10 cellular contexts compared by ENCODE assay signal in genomic region chr4:53307210-53307609, GRCh38.
"Had no signal": no experiment of that assay in that cellular context is flagged by ENCODE, and none has a peak within 500 bp of the region (broad histone marks: within the 10 kb centered on the region; RNA-seq: fewer than 3 reads in every experiment).

No MANE protein-coding gene starts in this region.

- H3K27ac ChIP-seq: brain microvascular endothelial cell, parathyroid adenoma, tibial nerve had no signal

- H3K79me2 ChIP-seq: parathyroid adenoma had no signal

- DNase-seq: activated CD4-positive, alpha-beta T cell treated with anti-CD3 and anti-CD28 coated beads, Interleukin-2, amount 10 ng/mL, durations not matched to agents 7 days and 5 days; activated CD8-positive, alpha-beta memory T cell treated with anti-CD3 and anti-CD28 coated beads for 24 hours; brain microvascular endothelial cell; cerebellar nuclear complex; erythroblast; hippocampal formation; kidney glomerular epithelial cell; stimulated activated CD4-positive, alpha-beta T cell treated with anti-CD3 and anti-CD28 coated beads, Interleukin-1b, Interleukin-23, amount 100 ng/mL, for 48 hours had no signal

- H2AFZ ChIP-seq: parathyroid adenoma had no signal

- H3K4me1 ChIP-seq: parathyroid adenoma had no signal

- H3K4me3 ChIP-seq: tibial nerve had no signal

- H3K27me3 ChIP-seq: brain microvascular endothelial cell, tibial nerve had no signal

- H3K36me3 ChIP-seq: brain microvascular endothelial cell had no signal
